ENCODE assay signal across 22 cellular contexts in the genomic region with DNA sequence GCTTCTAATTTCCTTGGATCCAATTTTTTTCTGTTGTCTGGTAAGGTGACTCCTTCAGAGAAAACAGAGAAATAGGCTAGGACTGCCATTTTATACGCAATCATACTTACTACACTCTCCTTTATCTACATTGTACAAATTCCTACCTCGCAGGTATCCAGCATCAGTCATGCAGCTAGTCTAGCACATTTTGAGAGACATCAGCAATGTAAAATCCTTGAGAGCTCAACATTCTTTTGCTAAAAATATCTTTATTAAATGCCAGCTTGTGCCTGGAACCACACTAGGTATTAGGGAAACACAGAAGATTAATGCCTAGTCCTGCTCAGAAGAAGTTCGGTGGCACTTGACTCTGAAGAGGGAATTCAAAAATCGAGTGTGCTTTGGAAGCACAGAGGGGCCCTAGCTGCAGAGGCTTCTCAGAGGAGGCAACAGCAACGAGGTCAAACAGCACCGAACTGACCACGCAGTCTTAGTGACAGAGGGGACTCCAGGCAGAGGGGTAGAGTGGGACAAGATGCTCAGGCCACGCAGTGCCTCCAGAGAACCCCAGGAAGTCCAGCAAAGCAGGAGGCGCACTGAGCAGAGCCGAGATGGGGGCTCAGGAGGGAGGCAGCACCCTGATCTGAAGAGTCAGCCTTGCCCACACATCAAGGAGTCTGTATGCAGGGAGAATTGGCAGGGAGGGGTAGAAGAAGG. TPM values are rescaled to one million over a fixed set of nuclear protein-coding genes. Genes with fewer than 3 reads are reported as not detected.
A peak's percentile ranks its signal among the peaks of the same experiment; 100 is the strongest.
DNase-seq lines count a peak whose midpoint lies in the region; ATAC-seq and TF ChIP-seq lines count a peak whose summit lies in the region.
"Had no signal": no experiment of that assay in that cellular context is flagged by ENCODE, and none has a peak within 500 bp of the region (broad histone marks: within the 10 kb centered on the region; RNA-seq: fewer than 3 reads in every experiment).

No MANE protein-coding gene starts in this region.

- H3K27me3 Mint-ChIP-seq in Caco-2 (ENCODE audit: insufficient read depth, unreplicated experiment) (no peaks in the 10 kb centered on the region), glutamatergic neuron (ENCODE audit: unreplicated experiment) (peaks cover 13% of the 10 kb centered on the region), Calu3 (ENCODE audit: unreplicated experiment) (peaks cover 39% of the 10 kb centered on the region)

- TF ChIP-seq POLR2A in prostate gland (IDR thresholded peaks at IDR 0.05): no peak

- H3K27ac ChIP-seq in VCaP (peak overlapping the region; percentile 100), prostate gland (peak overlapping the region; percentile 5 to 90)
- H3K27ac ChIP-seq: esophagus squamous epithelium, left ventricle myocardium inferior had no signal

- H3K27ac Mint-ChIP-seq in Caco-2 (ENCODE audit: unreplicated experiment): peak overlapping the region; percentile 21
- no peak overlapping the region for H3K27ac Mint-ChIP-seq in glutamatergic neuron (ENCODE audit: unreplicated experiment)
- no peak overlapping the region for H3K27ac Mint-ChIP-seq in Calu3 (ENCODE audit: unreplicated experiment)
- H3K27ac Mint-ChIP-seq: activated naive CD8-positive, alpha-beta T cell; B cell; progenitor cell of endocrine pancreas; WTC11 had no signal

- 91% methylated on average over 10 of the region's 10 CpGs for WGBS in prostate gland

- peaks cover 11% of the 10 kb centered on the region; the same call in 1 of the 2 replicates for H3K9me3 ChIP-seq in Caco-2
- H3K9me3 ChIP-seq in prostate gland: no peaks in the 10 kb centered on the region
- H3K9me3 ChIP-seq: esophagus squamous epithelium, HAP-1, left ventricle myocardium inferior had no signal

- H3K4me1 Mint-ChIP-seq in Caco-2 (ENCODE audit: low read depth, unreplicated experiment) (peaks cover 43% of the 10 kb centered on the region), glutamatergic neuron (ENCODE audit: low read depth, unreplicated experiment) (peaks cover 27% of the 10 kb centered on the region), Calu3 (ENCODE audit: low read depth, unreplicated experiment) (no peaks in the 10 kb centered on the region)

- H3K36me3 ChIP-seq in Caco-2 (ENCODE audit: control insufficient read depth, insufficient read depth, low read length): peaks cover 9% of the 10 kb centered on the region
- no peaks in the 10 kb centered on the region for H3K36me3 ChIP-seq in prostate gland
- H3K36me3 ChIP-seq: esophagus squamous epithelium, HAP-1, left ventricle myocardium inferior had no signal

- H3K4me3 Mint-ChIP-seq in Caco-2 (ENCODE audit: unreplicated experiment) (peak overlapping the region; percentile 89), glutamatergic neuron (ENCODE audit: unreplicated experiment) (peak overlapping the region; percentile 6), Calu3 (ENCODE audit: low read depth, unreplicated experiment) (no peak overlapping the region)
- H3K4me3 Mint-ChIP-seq: activated naive CD8-positive, alpha-beta T cell; B cell; WTC11 had no signal

- intact Hi-C loops in Caco-2 (cut with micrococcal nuclease; ENCODE audit: unreplicated experiment) (no loop called here), prostate gland (cut with DNase I) (loop anchor here (5.0 kb wide), 1 partner anchor 35 kb away; no protein-coding TSS in a partner anchor), Calu3 (cut with micrococcal nuclease; ENCODE audit: unreplicated experiment) (no loop called here)

- DNase-seq in Caco-2: no peak
- no peak for DNase-seq in glutamatergic neuron
- no peak for DNase-seq in prostate gland (ENCODE audit: low spot score)
- DNase-seq in Calu3: no peak
- no peak for DNase-seq in DMS153 treated with DMSO at 0.1 percent for 48 hours (lab: John Stamatoyannopoulos, UW; ENCODE audit: unreplicated experiment)
- DNase-seq in anterior cingulate cortex (lab: John Stamatoyannopoulos, UW): no peak
- DNase-seq: activated CD4-positive, alpha-beta T cell treated with anti-CD3 and anti-CD28 coated beads, Interleukin-2, amount 50 U/mL, for 48 hours; COR-L47; DND-41; effector CD8-positive, alpha-beta T cell; esophagus squamous epithelium; left ventricle myocardium inferior; NCI-H1930; NCI-H2227 treated with DMSO at 0.1 percent for 48 hours had no signal

- peaks cover 48% of the 10 kb centered on the region for H3K4me1 ChIP-seq in Caco-2
- peaks cover 6% of the 10 kb centered on the region for H3K4me1 ChIP-seq in prostate gland (replicated peaks)

- POLR2A ChIA-PET in Caco-2 (lab: Charles Lee): no interaction called here

- H3K36me3 Mint-ChIP-seq in Caco-2 (ENCODE audit: insufficient read depth, unreplicated experiment) (peaks cover 64% of the 10 kb centered on the region), glutamatergic neuron (ENCODE audit: unreplicated experiment) (peaks cover 6% of the 10 kb centered on the region), Calu3 (ENCODE audit: insufficient read depth, unreplicated experiment) (peaks cover 9% of the 10 kb centered on the region)

- H3K9me3 Mint-ChIP-seq in Caco-2 (ENCODE audit: unreplicated experiment): peaks cover 13% of the 10 kb centered on the region
- peaks cover 16% of the 10 kb centered on the region for H3K9me3 Mint-ChIP-seq in glutamatergic neuron (ENCODE audit: unreplicated experiment)
- H3K9me3 Mint-ChIP-seq in Calu3 (ENCODE audit: low read depth, unreplicated experiment): peaks cover 3% of the 10 kb centered on the region

- H3K4me3 ChIP-seq in Caco-2 (ENCODE audit: low read depth, low read length) (no peak overlapping the region), prostate gland (peak overlapping the region in 1 of 2 donors; percentile 67)
- H3K4me3 ChIP-seq: esophagus squamous epithelium, HAP-1, left ventricle myocardium inferior had no signal

- ATAC-seq in HG02981 (IDR thresholded peaks at IDR 0.05; ENCODE audit: unreplicated experiment): no peak
- ATAC-seq: SK-N-SH treated with all-trans-retinoic acid at 6 μM for 48 hours, WTC11 had no signal

- CTCF ChIA-PET in Caco-2 (lab: Charles Lee) (interaction anchor here (1.5 kb wide), 1 partner anchor 63 kb away, joined by 4 read pairs; no protein-coding TSS in a partner anchor), Calu3 (lab: Charles Lee) (no interaction called here)

- TF ChIP-seq CTCF in Caco-2 (IDR thresholded peaks at IDR 0.05; ENCODE audit: insufficient read depth in 1 of 2, low read depth in 1 of 2, low read length in 1 of 2, severe bottlenecking in 1 of 2, unreplicated experiment in 1 of 2) (no peak), VCaP (conservative IDR thresholded peaks at IDR 0.05) (no peak), glutamatergic neuron (IDR thresholded peaks at IDR 0.05; ENCODE audit: partially characterized antibody, unreplicated experiment) (no peak), prostate gland (IDR thresholded peaks at IDR 0.05) (no peak), Calu3 (IDR thresholded peaks at IDR 0.05; ENCODE audit: unreplicated experiment) (no peak)

- H3K27me3 ChIP-seq in Caco-2 (replicated peaks; ENCODE audit: control insufficient read depth, insufficient read depth, low read length) (no peaks in the 10 kb centered on the region), prostate gland (replicated peaks; ENCODE audit: insufficient read depth) (no peaks in the 10 kb centered on the region)

- BruUV-seq in Caco-2 (replicated peaks; lab: Mats Ljungman, UMichigan) (no TSS peak), Calu3 (replicated peaks; lab: Mats Ljungman, UMichigan) (no TSS peak)

RNA-seq across cellular contexts. Expression of a gene that starts 3.5 kb away (rescaled TPM):
- total RNA-seq in Caco-2 (2022) (79.4 and 87.5 TPM in 2 replicates), glutamatergic neuron (ENCODE audit: unreplicated experiment) (8.6 TPM), prostate gland (100 to 1,000 TPM in 1 of 2 donors, 10 to 100 TPM in 1; 32.0 to 183 TPM), Calu3 (2022) (12.4 and 15.3 TPM in 2 replicates)
